ENCODE assay signal across 29 cellular contexts in the genomic region with DNA sequence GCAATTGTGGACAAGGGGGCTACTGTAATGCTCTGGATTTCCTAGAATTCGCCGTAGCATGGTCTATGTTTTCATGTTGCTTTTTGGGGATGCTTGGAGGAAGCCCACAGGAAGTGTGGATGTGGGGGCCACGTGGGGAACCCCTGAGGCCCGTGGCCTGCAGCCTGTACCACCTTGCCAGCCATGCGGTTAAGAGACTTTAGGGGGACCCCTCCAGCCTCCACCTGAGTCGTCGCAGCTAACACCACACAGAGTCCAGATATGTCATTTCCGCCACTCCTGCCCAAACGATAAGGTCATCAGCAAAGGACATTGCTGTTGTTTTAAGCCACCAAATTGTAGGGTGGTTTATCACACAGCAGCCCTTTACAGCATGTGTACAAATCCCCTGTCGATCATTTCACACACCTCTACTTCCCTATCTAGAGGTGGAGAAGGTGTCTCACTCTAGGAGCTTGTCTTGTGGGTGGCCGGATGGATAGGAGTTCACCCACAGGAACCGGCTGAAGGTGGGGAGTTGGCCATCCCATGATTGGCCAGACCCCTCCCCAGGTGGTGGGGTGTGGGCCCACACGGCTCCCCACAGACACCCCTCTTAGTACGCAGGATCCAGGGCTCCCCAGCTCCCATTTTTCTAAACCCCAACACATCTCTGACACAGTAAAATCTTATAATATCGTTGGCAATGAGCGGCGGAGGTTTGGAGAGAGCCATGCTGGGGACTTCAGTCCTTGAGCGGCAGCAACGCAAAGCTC.
"Had no signal": no experiment of that assay in that cellular context is flagged by ENCODE, and none has a peak within 500 bp of the region (broad histone marks: within the 10 kb centered on the region; RNA-seq: fewer than 3 reads in every experiment).

No MANE protein-coding gene starts in this region.

- DNase-seq: activated CD4-positive, alpha-beta memory T cell treated with anti-CD3 and anti-CD28 coated beads, Interleukin-2, amount 10 ng/mL, durations not matched to agents 7 days and 5 days; activated CD4-positive, alpha-beta T cell treated with anti-CD3 and anti-CD28 coated beads for 1 hour; activated CD4-positive, alpha-beta T cell treated with anti-CD3 and anti-CD28 coated beads for 4 hours; activated CD4-positive, alpha-beta T cell treated with anti-CD3 and anti-CD28 coated beads, Interleukin-2, amount 10 ng/mL, durations not matched to agents 7 days and 5 days; activated CD4-positive, alpha-beta T cell treated with anti-CD3 and anti-CD28 coated beads, Interleukin-2, amount 50 U/mL, for 4 hours; activated CD8-positive, alpha-beta memory T cell treated with anti-CD3 and anti-CD28 coated beads, Interleukin-2, amount 50 U/mL, for 48 hours; activated gamma-delta T cell; activated naive CD4-positive, alpha-beta T cell; activated naive CD4-positive, alpha-beta T cell treated with anti-CD3 and anti-CD28 coated beads, Interleukin-2, amount 10 ng/mL, durations not matched to agents 7 days and 5 days; activated naive CD8-positive, alpha-beta T cell treated with anti-CD3 and anti-CD28 coated beads, Interleukin-2, amount 10 ng/mL, durations not matched to agents 7 days and 5 days; activated T-cell treated with anti-CD3 and anti-CD28 coated beads for 4 hours; activated T-cell treated with anti-CD3 and anti-CD28 coated beads, Interleukin-2, amount 50 U/mL, for 24 hours; activated T-cell treated with anti-CD3 and anti-CD28 coated beads, Interleukin-2, amount 50 U/mL, for 72 hours; effector CD8-positive, alpha-beta T cell; esophagus squamous epithelium; foreskin melanocyte; T-helper 2 cell had no signal

- H3K9me3 ChIP-seq: ascending aorta had no signal

- H3K4me3 ChIP-seq: ascending aorta, breast epithelium, cardiac muscle cell, esophagus squamous epithelium, gastroesophageal sphincter had no signal

- ATAC-seq: activated naive CD4-positive, alpha-beta T cell treated with anti-CD3 and anti-CD28 coated beads, Interleukin-2, amount 50 U/mL, for 72 hours; activated T-cell treated with anti-CD3 and anti-CD28 coated beads, Interleukin-2, amount 50 U/mL, for 72 hours; gastroesophageal sphincter; WTC11 had no signal

- H3K4me1 Mint-ChIP-seq: activated CD4-positive, alpha-beta memory T cell treated with anti-CD3 and anti-CD28 coated beads, Interleukin-2, amount 10 ng/mL, durations not matched to agents 7 days and 5 days; activated CD4-positive, alpha-beta T cell treated with anti-CD3 and anti-CD28 coated beads, Interleukin-2, amount 10 ng/mL, durations not matched to agents 7 days and 5 days; activated naive CD4-positive, alpha-beta T cell treated with anti-CD3 and anti-CD28 coated beads, Interleukin-2, amount 10 ng/mL, durations not matched to agents 7 days and 5 days; activated naive CD8-positive, alpha-beta T cell treated with anti-CD3 and anti-CD28 coated beads, Interleukin-2, amount 10 ng/mL, durations not matched to agents 7 days and 5 days; central memory CD8-positive, alpha-beta T cell; WTC11 had no signal

- H3K4me1 ChIP-seq: ascending aorta, breast epithelium, esophagus squamous epithelium, gastroesophageal sphincter had no signal

- H3K27me3 ChIP-seq: ascending aorta, esophagus squamous epithelium had no signal

- H3K27ac Mint-ChIP-seq: activated CD4-positive, alpha-beta memory T cell treated with anti-CD3 and anti-CD28 coated beads, Interleukin-2, amount 10 ng/mL, durations not matched to agents 7 days and 5 days; activated CD4-positive, alpha-beta T cell treated with anti-CD3 and anti-CD28 coated beads, Interleukin-2, amount 10 ng/mL, durations not matched to agents 7 days and 5 days; activated naive CD4-positive, alpha-beta T cell treated with anti-CD3 and anti-CD28 coated beads, Interleukin-2, amount 10 ng/mL, durations not matched to agents 7 days and 5 days; activated naive CD4-positive, alpha-beta T cell treated with anti-CD3 and anti-CD28 coated beads, Interleukin-2, amount 50 U/mL, for 72 hours; activated naive CD8-positive, alpha-beta T cell treated with anti-CD3 and anti-CD28 coated beads, Interleukin-2, amount 10 ng/mL, durations not matched to agents 7 days and 5 days; activated T-cell treated with anti-CD3 and anti-CD28 coated beads, Interleukin-2, amount 50 U/mL, for 24 hours; activated T-cell treated with anti-CD3 and anti-CD28 coated beads, Interleukin-2, amount 50 U/mL, for 72 hours; brain; WTC11 had no signal

- H3K4me3 Mint-ChIP-seq: activated CD4-positive, alpha-beta memory T cell treated with anti-CD3 and anti-CD28 coated beads, Interleukin-2, amount 10 ng/mL, durations not matched to agents 7 days and 5 days; activated CD4-positive, alpha-beta T cell treated with anti-CD3 and anti-CD28 coated beads, Interleukin-2, amount 10 ng/mL, durations not matched to agents 7 days and 5 days; activated naive CD4-positive, alpha-beta T cell treated with anti-CD3 and anti-CD28 coated beads, Interleukin-2, amount 10 ng/mL, durations not matched to agents 7 days and 5 days; activated naive CD8-positive, alpha-beta T cell treated with anti-CD3 and anti-CD28 coated beads, Interleukin-2, amount 10 ng/mL, durations not matched to agents 7 days and 5 days; activated T-cell treated with anti-CD3 and anti-CD28 coated beads, Interleukin-2, amount 50 U/mL, for 24 hours; activated T-cell treated with anti-CD3 and anti-CD28 coated beads, Interleukin-2, amount 50 U/mL, for 72 hours; brain; central memory CD8-positive, alpha-beta T cell; WTC11 had no signal

- H3K27me3 Mint-ChIP-seq: activated CD4-positive, alpha-beta memory T cell treated with anti-CD3 and anti-CD28 coated beads, Interleukin-2, amount 10 ng/mL, durations not matched to agents 7 days and 5 days; activated CD4-positive, alpha-beta T cell treated with anti-CD3 and anti-CD28 coated beads, Interleukin-2, amount 10 ng/mL, durations not matched to agents 7 days and 5 days; activated naive CD4-positive, alpha-beta T cell treated with anti-CD3 and anti-CD28 coated beads, Interleukin-2, amount 10 ng/mL, durations not matched to agents 7 days and 5 days; activated naive CD8-positive, alpha-beta T cell treated with anti-CD3 and anti-CD28 coated beads, Interleukin-2, amount 10 ng/mL, durations not matched to agents 7 days and 5 days; activated T-cell treated with anti-CD3 and anti-CD28 coated beads, Interleukin-2, amount 50 U/mL, for 24 hours; central memory CD8-positive, alpha-beta T cell had no signal

- H3K36me3 Mint-ChIP-seq: activated naive CD4-positive, alpha-beta T cell treated with anti-CD3 and anti-CD28 coated beads, Interleukin-2, amount 10 ng/mL, durations not matched to agents 7 days and 5 days; activated naive CD4-positive, alpha-beta T cell treated with anti-CD3 and anti-CD28 coated beads, Interleukin-2, amount 50 U/mL, for 72 hours; activated naive CD8-positive, alpha-beta T cell treated with anti-CD3 and anti-CD28 coated beads, Interleukin-2, amount 10 ng/mL, durations not matched to agents 7 days and 5 days; brain had no signal

- H3K9me3 Mint-ChIP-seq: central memory CD8-positive, alpha-beta T cell had no signal

- H3K36me3 ChIP-seq: ascending aorta, breast epithelium, cardiac muscle cell, esophagus squamous epithelium, gastroesophageal sphincter had no signal

- H3K27ac ChIP-seq: ascending aorta, breast epithelium, cardiac muscle cell, epithelial cell of prostate, esophagus squamous epithelium, gastroesophageal sphincter had no signal

- FAIRE-seq: colon, endometrium, endothelial cell of umbilical vein had no signal
